In genomic region chr3:153495422-153495821, GRCh38 we compare ENCODE assay signal across 20 cellular contexts.
"Had no signal": no experiment of that assay in that cellular context is flagged by ENCODE, and none has a peak within 500 bp of the region (broad histone marks: within the 10 kb centered on the region; RNA-seq: fewer than 3 reads in every experiment).

No MANE protein-coding gene starts in this region.

- H3K4me1 ChIP-seq: esophagus squamous epithelium, gastroesophageal sphincter, right atrium auricular region, sigmoid colon, stomach, transverse colon had no signal

- DNase-seq: esophagus squamous epithelium; foreskin fibroblast; glutamatergic neuron; islet precursor cell; mammary epithelial cell; naive thymus-derived CD4-positive, alpha-beta T cell; nephron progenitor cell; posterior cingulate gyrus; sigmoid colon; stimulated activated CD4-positive, alpha-beta T cell treated with anti-CD3 and anti-CD28 coated beads, Interleukin-12 subunit alpha, Interleukin-12 subunit beta, amount 100 ng/mL, for 4 hours; stimulated activated naive CD4-positive, alpha-beta T cell; stomach; substantia nigra; transverse colon had no signal

- H3K4me3 ChIP-seq: esophagus squamous epithelium, gastroesophageal sphincter, right atrium auricular region, sigmoid colon, skin epidermis, stomach, thoracic aorta, transverse colon had no signal

- H3K36me3 ChIP-seq: esophagus squamous epithelium, gastroesophageal sphincter, neutrophil, right atrium auricular region, sigmoid colon, stomach, thoracic aorta, transverse colon had no signal

- H3K9me3 ChIP-seq: esophagus squamous epithelium, gastroesophageal sphincter, neutrophil, right atrium auricular region, sigmoid colon, stomach, thoracic aorta, transverse colon had no signal

- H3K27ac ChIP-seq: esophagus squamous epithelium, gastroesophageal sphincter, neutrophil, right atrium auricular region, sigmoid colon, skin epidermis, stomach, thoracic aorta, transverse colon had no signal

- ATAC-seq: gastroesophageal sphincter; left lobe of liver; naive thymus-derived CD4-positive, alpha-beta T cell had no signal

- H3K27me3 ChIP-seq: esophagus squamous epithelium, gastroesophageal sphincter, neutrophil, right atrium auricular region, sigmoid colon, stomach, transverse colon had no signal
